ENCODE assay signal across 8 cellular contexts in the genomic region with DNA sequence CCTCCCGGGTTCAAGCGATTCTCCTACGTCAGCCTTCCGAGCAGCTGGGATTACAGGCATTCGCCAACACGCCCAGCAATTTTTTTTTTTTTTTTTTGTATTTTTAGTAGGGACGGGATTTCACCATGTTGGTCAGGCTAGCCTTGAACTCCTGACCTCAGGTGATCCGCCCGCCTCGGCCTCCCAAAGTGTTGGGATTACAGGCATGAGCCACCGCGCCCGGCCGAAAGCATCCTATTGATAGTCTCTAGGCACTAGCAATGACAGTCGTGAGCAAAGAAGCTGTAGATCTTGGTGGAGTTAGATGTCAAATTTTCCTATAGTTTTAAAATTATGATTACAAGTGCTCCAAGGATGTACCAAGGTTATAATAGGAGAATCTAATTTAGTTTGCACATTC. TPM values are rescaled to one million over a fixed set of nuclear protein-coding genes. Genes with fewer than 3 reads are reported as not detected.
DNase-seq lines count a peak whose midpoint lies in the region; ATAC-seq and TF ChIP-seq lines count a peak whose summit lies in the region.
"Not testable (repeated sequence)": the region's sequence is repeated elsewhere in the genome, so short reads cannot be mapped to it uniquely, and the experiment has no call there.

No MANE protein-coding gene starts in this region.

- not testable (repeated sequence) for TF ChIP-seq CTCF in 22Rv1 (IDR thresholded peaks at IDR 0.05); CD8-positive, alpha-beta T cell (IDR thresholded peaks at IDR 0.05); activated B cell treated with CpG ODN at 0.5 μM for 24 hours (IDR thresholded peaks at IDR 0.05); brain (conservative IDR thresholded peaks at IDR 0.05); natural killer cell (IDR thresholded peaks at IDR 0.05); osteocyte (IDR thresholded peaks at IDR 0.05)

- not testable (repeated sequence) for H3K9me3 Mint-ChIP-seq in CD8-positive, alpha-beta T cell; activated B cell treated with CpG ODN at 0.5 μM for 24 hours; brain; immature natural killer cell; natural killer cell; osteocyte (ENCODE audit: unreplicated experiment)

- peak overlapping the region; percentile 80; the same call in 1 of the 2 replicates for H3K27ac ChIP-seq in 22Rv1
- not testable (repeated sequence) for H3K27ac ChIP-seq in CD8-positive, alpha-beta T cell (ENCODE audit: low read depth, low read length); Karpas-422 (ENCODE audit: low read length)

- peaks cover 12% of the 10 kb centered on the region for H3K4me1 Mint-ChIP-seq in CD8-positive, alpha-beta T cell (ENCODE audit: low read depth)
- H3K4me1 Mint-ChIP-seq in activated B cell treated with CpG ODN at 0.5 μM for 24 hours (peaks cover 12% of the 10 kb centered on the region), brain (peaks cover 32% of the 10 kb centered on the region), immature natural killer cell (peaks cover 11 to 29% of the 10 kb centered on the region in 2 donors), natural killer cell (peaks cover 9 to 11% of the 10 kb centered on the region in 2 donors), osteocyte (ENCODE audit: unreplicated experiment) (peaks cover 12% of the 10 kb centered on the region)

- H3K4me2 ChIP-seq in Karpas-422 (ENCODE audit: low read depth, low read length, poor library complexity, severe bottlenecking): not testable (repeated sequence)

- intact Hi-C loops in CD8-positive, alpha-beta T cell (cut with DNase I, micrococcal nuclease): loop anchor here (5.0 to 10.0 kb wide), 3 partner anchors 100 to 1707 kb away; partner anchors contain the start of genes UBE2H (in 2 of the 2), NRF1 (in 1 of the 2) and RBM28 (in 1 of the 2)
- intact Hi-C loops in activated B cell treated with CpG ODN at 0.5 μM for 24 hours (cut with micrococcal nuclease); natural killer cell (cut with micrococcal nuclease): not testable (repeated sequence)

- not testable (repeated sequence) for H3K27me3 ChIP-seq in CD8-positive, alpha-beta T cell (ENCODE audit: insufficient read depth, low read length); Karpas-422 (ENCODE audit: low read length)

- POLR2A ChIA-PET in CD8-positive, alpha-beta T cell (lab: Charles Lee): interaction anchor here (3.4 kb wide), 1 partner anchor 17 kb away, joined by 11 read pairs; the partner anchor contains the start of gene KLHDC10
- POLR2A ChIA-PET in activated B cell treated with CpG ODN at 0.5 μM for 24 hours (lab: Charles Lee): interaction anchor here (0.7 to 2.1 kb wide), 3 partner anchors 18 to 1471 kb away, joined by 3 to 11 read pairs (median 5); partner anchors contain the start of gene KLHDC10

- H3K36me3 Mint-ChIP-seq in CD8-positive, alpha-beta T cell: peaks cover 12% of the 10 kb centered on the region
- H3K36me3 Mint-ChIP-seq in activated B cell treated with CpG ODN at 0.5 μM for 24 hours (ENCODE audit: low read depth); brain; immature natural killer cell; natural killer cell; osteocyte (ENCODE audit: unreplicated experiment): not testable (repeated sequence)

- H2AFZ ChIP-seq in Karpas-422 (ENCODE audit: low read length): 0 out of 2 replicates have a peak overlapping the region, but pooled peaks have one; percentile 5

- H3K4me3 ChIP-seq in CD8-positive, alpha-beta T cell (ENCODE audit: low read depth, low read length); Karpas-422 (ENCODE audit: low read length): not testable (repeated sequence)

- not testable (repeated sequence) for DNase-seq in CD8-positive, alpha-beta T cell; Karpas-422; activated B cell treated with CpG ODN at 0.5 μM for 24 hours; immature natural killer cell; natural killer cell
- DNase-seq in osteocyte (ENCODE audit: extremely low spot score, unreplicated experiment): peak; percentile 64

- H4K20me1 ChIP-seq in Karpas-422 (ENCODE audit: insufficient read depth, low read depth, low read length): not testable (repeated sequence)

- H3K27ac Mint-ChIP-seq in CD8-positive, alpha-beta T cell; activated B cell treated with CpG ODN at 0.5 μM for 24 hours; natural killer cell; osteocyte (ENCODE audit: unreplicated experiment): not testable (repeated sequence)
- H3K27ac Mint-ChIP-seq in brain: peak overlapping the region in 1 of 5 experiments; percentile 55
- H3K27ac Mint-ChIP-seq in immature natural killer cell: peak overlapping the region in 1 of 6 donors; percentile 30

- H3K9me3 ChIP-seq in CD8-positive, alpha-beta T cell (ENCODE audit: low read length); Karpas-422 (ENCODE audit: low read length): not testable (repeated sequence)

- H3K79me2 ChIP-seq in Karpas-422 (ENCODE audit: low read length): peaks cover 36% of the 10 kb centered on the region

- CTCF ChIA-PET in CD8-positive, alpha-beta T cell (lab: Charles Lee): not testable (repeated sequence)
- CTCF ChIA-PET in activated B cell treated with CpG ODN at 0.5 μM for 24 hours (lab: Charles Lee): interaction anchor here (1.0 kb wide), 2 partner anchors 12 to 16 kb away, joined by 3 to 4 read pairs; no protein-coding TSS in a partner anchor

- peak overlapping the region; percentile 11 for H3K4me3 Mint-ChIP-seq in CD8-positive, alpha-beta T cell
- H3K4me3 Mint-ChIP-seq in activated B cell treated with CpG ODN at 0.5 μM for 24 hours (peak overlapping the region; percentile 32), brain (peak overlapping the region in 3 of 5 experiments; percentile 53 to 59 (median 59)), immature natural killer cell (peak overlapping the region in 4 of 5 donors; percentile 5 to 38 (median 16)), natural killer cell (peak overlapping the region; percentile 45)
- H3K4me3 Mint-ChIP-seq in osteocyte (ENCODE audit: unreplicated experiment): not testable (repeated sequence)

- H3K4me1 ChIP-seq in CD8-positive, alpha-beta T cell (ENCODE audit: insufficient read depth, low read length): not testable (repeated sequence)
- peaks cover 18% of the 10 kb centered on the region for H3K4me1 ChIP-seq in Karpas-422 (ENCODE audit: low read length)

- H3K9me2 ChIP-seq in Karpas-422 (replicated peaks; ENCODE audit: insufficient read depth, low read length): not testable (repeated sequence)

- not testable (repeated sequence) for H3K36me3 ChIP-seq in CD8-positive, alpha-beta T cell (ENCODE audit: insufficient read depth, low read length); Karpas-422 (ENCODE audit: insufficient read depth, low read length)

- not testable (repeated sequence) for ATAC-seq in CD8-positive, alpha-beta T cell; activated B cell treated with CpG ODN at 0.5 μM for 24 hours (ENCODE audit: low read depth); natural killer cell

- not testable (repeated sequence) for H3K9ac ChIP-seq in Karpas-422 (ENCODE audit: low read length)

- not testable (repeated sequence) for H3K27me3 Mint-ChIP-seq in CD8-positive, alpha-beta T cell (ENCODE audit: low read depth); activated B cell treated with CpG ODN at 0.5 μM for 24 hours; immature natural killer cell (ENCODE audit: low read depth in 3 of 3); natural killer cell (ENCODE audit: low read depth in 2 of 2); osteocyte (ENCODE audit: unreplicated experiment)
- H3K27me3 Mint-ChIP-seq in brain: peaks cover 10% of the 10 kb centered on the region

RNA-seq across cellular contexts. Expression of gene ZC3HC1, which starts 1.1 kb away (rescaled TPM):
- 10 to 100 TPM in 1 of 2 experiments, 1 to 10 TPM in 1; 9.5 to 10.5 TPM for total RNA-seq in CD8-positive, alpha-beta T cell
- total RNA-seq in Karpas-422 (2014; rRNA removed; shearing (Covaris generic); ENCODE audit: low replicate concordance): 12.7 and 26.4 TPM in 2 replicates
- total RNA-seq in activated B cell treated with CpG ODN at 0.5 μM for 24 hours (23.0 and 28.8 TPM in 2 replicates), natural killer cell (1 to 10 TPM; 7.8 to 8.9 (median 7.9) TPM), osteocyte (19.5 and 19.8 TPM in 2 replicates)
- polyA plus RNA-seq in brain (ENCODE audit: insufficient read depth, low read depth, low replicate concordance) (13.4 TPM), immature natural killer cell (10 to 100 TPM in 2 of 3 donors, 1 to 10 TPM in 1; 8.5 to 11.3 (median 10.8) TPM)

RNA-seq across cellular contexts. Expression of gene KLHDC10, which starts 18.1 kb away (rescaled TPM):
- total RNA-seq in CD8-positive, alpha-beta T cell: 1 to 10 TPM; 9.6 to 9.9 TPM
- 13.1 and 14.1 TPM in 2 replicates for total RNA-seq in Karpas-422 (2014; rRNA removed; shearing (Covaris generic); ENCODE audit: low replicate concordance)
- total RNA-seq in activated B cell treated with CpG ODN at 0.5 μM for 24 hours (17.2 and 21.0 TPM in 2 replicates), natural killer cell (10 to 100 TPM; 13.6 to 23.2 (median 21.9) TPM), osteocyte (26.5 and 35.3 TPM in 2 replicates)
- polyA plus RNA-seq in brain (ENCODE audit: insufficient read depth, low read depth, low replicate concordance) (35.2 TPM), immature natural killer cell (1 to 10 TPM in 2 of 3 donors, under 1 TPM in 1; 0.99 to 2.7 (median 1.7) TPM)
